12 cellular contexts compared by ENCODE assay signal in the genomic region with DNA sequence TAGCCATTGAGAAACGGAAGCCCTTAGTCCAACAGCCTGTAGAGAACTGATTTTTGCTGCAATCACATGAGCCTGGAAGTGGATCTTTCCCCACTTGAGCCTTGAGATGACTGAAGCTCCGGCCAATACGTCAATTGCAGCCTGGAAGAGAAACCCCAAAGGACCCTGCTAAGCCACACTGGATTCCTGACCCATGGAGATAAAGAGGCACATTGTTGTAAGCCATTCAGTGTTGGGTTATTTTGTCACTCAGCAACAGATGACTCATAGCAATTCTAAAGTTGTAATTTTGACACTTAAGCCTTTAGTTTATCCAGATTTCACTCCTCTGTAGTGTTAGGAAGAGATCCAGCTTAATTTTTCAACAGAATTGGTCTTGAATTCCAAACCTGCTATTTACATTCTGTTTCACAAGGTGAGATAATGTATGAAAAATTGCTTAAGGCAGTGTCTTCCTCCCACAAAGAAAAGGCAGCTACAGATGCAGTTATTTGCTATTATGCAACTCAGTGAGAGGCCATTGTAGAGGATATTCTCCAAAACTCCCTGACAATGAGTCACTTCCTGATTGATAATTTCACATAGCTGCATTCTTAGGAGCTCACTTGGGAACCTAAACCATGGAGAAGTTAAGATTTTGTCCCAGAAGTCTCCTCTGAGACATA. TPM values are rescaled to one million over a fixed set of nuclear protein-coding genes. Genes with fewer than 3 reads are reported as not detected.
A peak's percentile ranks its signal among the peaks of the same experiment; 100 is the strongest.
DNase-seq lines count a peak whose midpoint lies in the region; ATAC-seq, FAIRE-seq and TF ChIP-seq lines count a peak whose summit lies in the region.
"Had no signal": no experiment of that assay in that cellular context is flagged by ENCODE, and none has a peak within 500 bp of the region (broad histone marks: within the 10 kb centered on the region; RNA-seq: fewer than 3 reads in every experiment).

No MANE protein-coding gene starts in this region.

- TF ChIP-seq CTCF in A549 (IDR thresholded peaks at IDR 0.05) (no peak), brain (conservative IDR thresholded peaks at IDR 0.05) (no peak)

- no peaks in the 10 kb centered on the region for H3K9me3 Mint-ChIP-seq in brain

- peak in 1 of 2 experiments; percentile 19 for DNase-seq in A549 (ENCODE audit: low read depth in 1 of 2, low spot score in 1 of 2)
- peak; percentile 93 for DNase-seq in HT1080 (ENCODE audit: low read depth)
- peak; percentile 35 for DNase-seq in iPS DF 6.9 (ENCODE audit: low read depth, low spot score)
- DNase-seq in Kasumi-1 (lab: John Stamatoyannopoulos, UW) = no peak
- no peak for DNase-seq in SK-N-DZ (ENCODE audit: low spot score)
- no peak for DNase-seq in NCI-H524 (lab: John Stamatoyannopoulos, UW)
- DNase-seq: activated CD4-positive, CD25-positive, alpha-beta regulatory T cell; activated naive CD8-positive, alpha-beta T cell treated with anti-CD3 and anti-CD28 coated beads, Interleukin-2, amount 10 ng/mL, durations not matched to agents 7 days and 5 days; NCI-H69 had no signal

- CTCF ChIA-PET in A549 (lab: Yijun Ruan, JAX) = interaction anchor here (1.1 kb wide), 1 partner anchor 9 kb away, joined by 3 read pairs; no protein-coding TSS in a partner anchor

- peak; percentile 78 for FAIRE-seq in A549 (lab: Jason Lieb, UNC)

- POLR2A ChIA-PET in A549 (lab: Yijun Ruan, JAX) = no interaction called here

- H3K27me3 ChIP-seq in iPS DF 6.9 (ENCODE audit: control insufficient read depth, insufficient read depth, low read length) = no peaks in the 10 kb centered on the region

- peaks cover 10% of the 10 kb centered on the region for H3K4me1 Mint-ChIP-seq in brain
- H3K4me1 Mint-ChIP-seq: activated naive CD8-positive, alpha-beta T cell treated with anti-CD3 and anti-CD28 coated beads, Interleukin-2, amount 10 ng/mL, durations not matched to agents 7 days and 5 days had no signal

- H3K36me3 Mint-ChIP-seq in brain = no peaks in the 10 kb centered on the region
- H3K36me3 Mint-ChIP-seq: activated naive CD8-positive, alpha-beta T cell treated with anti-CD3 and anti-CD28 coated beads, Interleukin-2, amount 10 ng/mL, durations not matched to agents 7 days and 5 days had no signal

- no peak overlapping the region for H3K4me3 Mint-ChIP-seq in brain
- H3K4me3 Mint-ChIP-seq: activated naive CD8-positive, alpha-beta T cell treated with anti-CD3 and anti-CD28 coated beads, Interleukin-2, amount 10 ng/mL, durations not matched to agents 7 days and 5 days had no signal

- H3K4me2 ChIP-seq in A549 = peak overlapping the region; percentile 14; the same call in 1 of the 3 replicates

- H3K4me1 ChIP-seq in A549 (peaks cover 3% of the 10 kb centered on the region; the same call in 1 of the 3 replicates), iPS DF 6.9 (ENCODE audit: control insufficient read depth, insufficient read depth, low read length) (0 out of 2 replicates have a peak, but pooled peaks cover 3% of the 10 kb centered on the region)

- H3K4me3 ChIP-seq in A549 = no peak overlapping the region
- H3K4me3 ChIP-seq in iPS DF 6.9 (ENCODE audit: low read length) = no peak overlapping the region

- H3K9me3 ChIP-seq in A549 = 0 out of 3 replicates have a peak, but pooled peaks cover 2% of the 10 kb centered on the region
- no peaks in the 10 kb centered on the region for H3K9me3 ChIP-seq in iPS DF 6.9 (ENCODE audit: control insufficient read depth, insufficient read depth, low read length)

- no peak for TF ChIP-seq POLR2A in A549 (IDR thresholded peaks at IDR 0.05; ENCODE audit: low read length)

- no peak for TF ChIP-seq RAD21 in A549 (conservative IDR thresholded peaks at IDR 0.05 in 1 of 2, IDR thresholded peaks at IDR 0.05 in 1 of 2)

- peak overlapping the region in 3 of 5 experiments; percentile 6 to 60 (median 56) for H3K27ac Mint-ChIP-seq in brain
- H3K27ac Mint-ChIP-seq: activated naive CD8-positive, alpha-beta T cell treated with anti-CD3 and anti-CD28 coated beads, Interleukin-2, amount 10 ng/mL, durations not matched to agents 7 days and 5 days had no signal

- TF ChIP-seq EP300 in A549 (IDR thresholded peaks at IDR 0.05) = no peak; a peak in 1 of 5 replicates

- no peak overlapping the region for H3K27ac ChIP-seq in A549
- H3K27ac ChIP-seq in iPS DF 6.9 (ENCODE audit: low read length) = peak overlapping the region; percentile 2
- H3K27ac ChIP-seq: C4-2B had no signal

- WGBS in A549 (ENCODE audit: missing lambda C conversion rate) = 18% methylated on average over 3 of the region's 3 CpGs
- WGBS in iPS DF 6.9 (ENCODE audit: insufficient coverage, insufficient read length) = no CpG with 5 or more reads among the region's 3 CpGs

- H3K36me3 ChIP-seq in iPS DF 6.9 (ENCODE audit: control insufficient read depth, insufficient read depth, low read length) = no peaks in the 10 kb centered on the region

- peaks cover 17% of the 10 kb centered on the region for H3K27me3 Mint-ChIP-seq in brain

- ATAC-seq in A549 = peak in 1 of 2 experiments; percentile 54; a peak in 1 of 6 replicates
- ATAC-seq in GM18498 (IDR thresholded peaks at IDR 0.05; ENCODE audit: unreplicated experiment) = no peak

TF ChIP-seq in A549, 52 proteins besides CTCF, POLR2A, EP300 and RAD21 (continues in another document):
- no peak for TF ChIP-seq NFE2L2 (conservative IDR thresholded peaks at IDR 0.05; ENCODE audit: low read length)
- TF ChIP-seq RNF2 (IDR thresholded peaks at IDR 0.05; ENCODE audit: borderline replicate concordance, low read depth) = no peak
- TF ChIP-seq RARB (CRISPR knock-in tag; IDR thresholded peaks at IDR 0.05) = no peak
- no peak for TF ChIP-seq TP53 (CRISPR knock-in tag; IDR thresholded peaks at IDR 0.05)
- no peak for TF ChIP-seq HDAC2 (IDR thresholded peaks at IDR 0.05)
- TF ChIP-seq, protein P1, sequence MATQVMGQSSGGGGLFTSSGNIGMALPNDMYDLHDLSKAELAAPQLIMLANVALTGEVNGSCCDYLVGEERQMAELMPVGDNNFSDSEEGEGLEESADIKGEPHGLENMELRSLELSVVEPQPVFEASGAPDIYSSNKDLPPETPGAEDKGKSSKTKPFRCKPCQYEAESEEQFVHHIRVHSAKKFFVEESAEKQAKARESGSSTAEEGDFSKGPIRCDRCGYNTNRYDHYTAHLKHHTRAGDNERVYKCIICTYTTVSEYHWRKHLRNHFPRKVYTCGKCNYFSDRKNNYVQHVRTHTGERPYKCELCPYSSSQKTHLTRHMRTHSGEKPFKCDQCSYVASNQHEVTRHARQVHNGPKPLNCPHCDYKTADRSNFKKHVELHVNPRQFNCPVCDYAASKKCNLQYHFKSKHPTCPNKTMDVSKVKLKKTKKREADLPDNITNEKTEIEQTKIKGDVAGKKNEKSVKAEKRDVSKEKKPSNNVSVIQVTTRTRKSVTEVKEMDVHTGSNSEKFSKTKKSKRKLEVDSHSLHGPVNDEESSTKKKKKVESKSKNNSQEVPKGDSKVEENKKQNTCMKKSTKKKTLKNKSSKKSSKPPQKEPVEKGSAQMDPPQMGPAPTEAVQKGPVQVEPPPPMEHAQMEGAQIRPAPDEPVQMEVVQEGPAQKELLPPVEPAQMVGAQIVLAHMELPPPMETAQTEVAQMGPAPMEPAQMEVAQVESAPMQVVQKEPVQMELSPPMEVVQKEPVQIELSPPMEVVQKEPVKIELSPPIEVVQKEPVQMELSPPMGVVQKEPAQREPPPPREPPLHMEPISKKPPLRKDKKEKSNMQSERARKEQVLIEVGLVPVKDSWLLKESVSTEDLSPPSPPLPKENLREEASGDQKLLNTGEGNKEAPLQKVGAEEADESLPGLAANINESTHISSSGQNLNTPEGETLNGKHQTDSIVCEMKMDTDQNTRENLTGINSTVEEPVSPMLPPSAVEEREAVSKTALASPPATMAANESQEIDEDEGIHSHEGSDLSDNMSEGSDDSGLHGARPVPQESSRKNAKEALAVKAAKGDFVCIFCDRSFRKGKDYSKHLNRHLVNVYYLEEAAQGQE (IDR thresholded peaks at IDR 0.05) = no peak
- TF ChIP-seq MAFK (IDR thresholded peaks at IDR 0.05; ENCODE audit: partially characterized antibody) = no peak
- no peak for TF ChIP-seq CHD4 (IDR thresholded peaks at IDR 0.05; ENCODE audit: borderline replicate concordance)
- TF ChIP-seq HOXB5 (CRISPR knock-in tag; IDR thresholded peaks at IDR 0.05) = no peak
- TF ChIP-seq, protein P2, sequence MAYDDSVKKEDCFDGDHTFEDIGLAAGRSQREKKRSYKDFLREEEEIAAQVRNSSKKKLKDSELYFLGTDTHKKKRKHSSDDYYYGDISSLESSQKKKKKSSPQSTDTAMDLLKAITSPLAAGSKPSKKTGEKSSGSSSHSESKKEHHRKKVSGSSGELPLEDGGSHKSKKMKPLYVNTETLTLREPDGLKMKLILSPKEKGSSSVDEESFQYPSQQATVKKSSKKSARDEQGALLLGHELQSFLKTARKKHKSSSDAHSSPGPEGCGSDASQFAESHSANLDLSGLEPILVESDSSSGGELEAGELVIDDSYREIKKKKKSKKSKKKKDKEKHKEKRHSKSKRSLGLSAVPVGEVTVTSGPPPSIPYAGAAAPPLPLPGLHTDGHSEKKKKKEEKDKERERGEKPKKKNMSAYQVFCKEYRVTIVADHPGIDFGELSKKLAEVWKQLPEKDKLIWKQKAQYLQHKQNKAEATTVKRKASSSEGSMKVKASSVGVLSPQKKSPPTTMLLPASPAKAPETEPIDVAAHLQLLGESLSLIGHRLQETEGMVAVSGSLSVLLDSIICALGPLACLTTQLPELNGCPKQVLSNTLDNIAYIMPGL (CRISPR knock-in tag; IDR thresholded peaks at IDR 0.05; ENCODE audit: borderline replicate concordance) = no peak
- no peak for TF ChIP-seq CBX2 (IDR thresholded peaks at IDR 0.05; ENCODE audit: borderline replicate concordance, low read depth)
- no peak for TF ChIP-seq ZFP36 (IDR thresholded peaks at IDR 0.05; ENCODE audit: borderline replicate concordance, partially characterized antibody)

RNA-seq across cellular contexts. Expression of a gene that starts 59.4 kb away (rescaled TPM):
- polyA plus RNA-seq in A549 (2011; rRNA removed) (0.92 and 1.7 TPM in 2 replicates), A549 (2017; fragmentation: RNase III; extraction: RNeasy Plus Mini Kit Qiagen cat#74134 plus additional on column Dnase treatment) (2.0 to 2.1 TPM (median 2.0 TPM) in 3 replicates), brain (ENCODE audit: insufficient read depth, low read depth, low replicate concordance) (17.6 TPM)
- 0.77 and 1.1 TPM in 2 replicates for polyA plus RNA-seq in A549 (2012; cell fraction: cytosol; rRNA removed)
- 1.6 and 1.9 TPM in 2 replicates for polyA plus RNA-seq in A549 (2012; cell fraction: nucleus; rRNA removed)
- polyA minus RNA-seq in A549 (2011; rRNA and poly(A)+ RNA removed) = 2.6 and 2.9 TPM in 2 replicates
- total RNA-seq in HT1080 (2014; rRNA removed; shearing (Covaris generic)) = 3.6 and 4.4 TPM in 2 replicates
- 5.4 and 6.4 TPM in 2 replicates for polyA plus RNA-seq in HT1080 (2015; cell fraction: cytosol; rRNA removed)
- 7.7 and 8.9 TPM in 2 replicates for polyA plus RNA-seq in HT1080 (2015; cell fraction: nucleus; rRNA removed)
- polyA plus RNA-seq in SK-N-DZ (2014; cell fraction: cytosol; rRNA removed) = 6.6 and 6.7 TPM in 2 replicates
- polyA plus RNA-seq in SK-N-DZ (2014; cell fraction: nucleus; rRNA removed) = 3.9 and 8.4 TPM in 2 replicates

Comparison
In these comparisons a context has a peak if more than half of its experiments do, and no peak if none do; other contexts are left out.
1. DNase-seq: peak in HT1080 (single experiment) and iPS DF 6.9 (single experiment); none in Kasumi-1 (0 of 2), SK-N-DZ (single experiment) and NCI-H524 (0 of 2).